ENCODE assay signal across 8 cellular contexts in the genomic region with DNA sequence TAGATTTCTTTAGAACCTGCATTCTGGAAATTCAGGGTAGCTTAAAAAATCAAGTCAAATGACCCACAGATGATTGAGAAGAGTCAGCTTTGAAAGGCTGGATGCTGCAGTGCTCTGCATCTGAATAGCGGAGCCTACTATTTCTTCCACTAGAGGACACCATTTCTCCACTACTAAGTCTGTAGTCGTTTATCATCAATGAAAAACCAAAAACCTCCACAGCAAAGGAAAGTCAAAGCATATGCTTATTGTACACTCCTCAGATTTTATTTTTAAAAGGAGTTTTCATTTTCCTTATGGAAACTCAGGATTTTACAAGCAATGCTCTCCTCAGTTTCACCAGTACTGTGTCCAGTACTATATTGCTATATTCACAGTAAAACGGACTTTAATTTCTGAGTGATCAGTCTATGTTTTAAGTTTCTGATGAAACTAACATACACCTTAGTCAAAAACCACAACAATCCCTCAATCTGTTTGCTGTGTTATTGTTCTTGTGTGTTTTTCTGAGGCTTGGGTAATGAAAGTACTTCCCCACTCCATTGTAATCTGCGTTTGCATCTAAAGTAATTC. TPM values are rescaled to one million over a fixed set of nuclear protein-coding genes. Genes with fewer than 3 reads are reported as not detected.
DNase-seq lines count a peak whose midpoint lies in the region; ATAC-seq and TF ChIP-seq lines count a peak whose summit lies in the region.

No MANE protein-coding gene starts in this region.

- no peaks in the 10 kb centered on the region for H4K20me1 ChIP-seq in hepatocyte (ENCODE audit: insufficient read depth, poor library complexity, severe bottlenecking)

- intact Hi-C loops in ascending aorta (cut with DNase I), result loop anchor here (2.0 to 5.0 kb wide), 5 partner anchors 129 to 559 kb away; a partner anchor contains a TSS

- H3K9me3 ChIP-seq in ascending aorta (no peaks in the 10 kb centered on the region), hepatocyte (ENCODE audit: low read depth) (no peaks in the 10 kb centered on the region)

- H3K4me1 ChIP-seq in ascending aorta (peaks cover 9 to 36% of the 10 kb centered on the region in 2 donors), hepatocyte (ENCODE audit: insufficient read depth) (no peaks in the 10 kb centered on the region)

- ATAC-seq in HG03103 (IDR thresholded peaks at IDR 0.05; ENCODE audit: low read depth, unreplicated experiment), result peak; percentile 43
- peak; percentile 53 for ATAC-seq in stimulated activated naive CD8-positive, alpha-beta T cell treated with anti-CD3 and anti-CD28 coated beads, Interleukin-15, Interleukin-2, amounts not matched to agents 100 U/mL and 50 U/mL, for 24 hours

- peak; percentile 75 for DNase-seq in DMS114 treated with DMSO at 0.1 percent for 48 hours (lab: John Stamatoyannopoulos, UW; ENCODE audit: unreplicated experiment)
- peak; percentile 27 for DNase-seq in GM19240 (ENCODE audit: insufficient read length, low spot score)
- peak; percentile 10 for DNase-seq in NCI-H2171 (lab: John Stamatoyannopoulos, UW)
- no peak for DNase-seq in ascending aorta (ENCODE audit: low spot score in 2 of 2)
- DNase-seq in hepatocyte (ENCODE audit: low spot score), result peak; percentile 69
- DNase-seq in stimulated activated naive CD8-positive, alpha-beta T cell treated with anti-CD3 and anti-CD28 coated beads, Interleukin-15, Interleukin-2, amounts not matched to agents 100 U/mL and 50 U/mL, for 24 hours, result no peak
- no peak for DNase-seq in activated CD4-positive, alpha-beta T cell treated with anti-CD3 and anti-CD28 coated beads, Interleukin-2, amount 50 U/mL, for 1 hour

- no peaks in the 10 kb centered on the region for H3K79me2 ChIP-seq in hepatocyte

- H3K27ac ChIP-seq in ascending aorta (peak overlapping the region in 1 of 2 donors; percentile 97), hepatocyte (no peak overlapping the region)

- no peak overlapping the region for H2AFZ ChIP-seq in hepatocyte

- no peak overlapping the region for H3K4me2 ChIP-seq in hepatocyte

- TF ChIP-seq CTCF in ascending aorta (IDR thresholded peaks at IDR 0.05) (peak; percentile 70 to 80 (median 71)), hepatocyte (IDR thresholded peaks at IDR 0.05; ENCODE audit: poor library complexity) (peak; percentile 92)

- 48% methylated on average over 4 of the region's 4 CpGs for WGBS in hepatocyte (ENCODE audit: low lambda C conversion rate, missing lambda C conversion rate)

- peaks cover 0 to 19% of the 10 kb centered on the region in 2 donors for H3K36me3 ChIP-seq in ascending aorta
- no peaks in the 10 kb centered on the region for H3K36me3 ChIP-seq in hepatocyte (replicated peaks; ENCODE audit: insufficient read depth, low read depth)

- H3K4me3 ChIP-seq in ascending aorta (no peak overlapping the region), hepatocyte (no peak overlapping the region)

- H3K27me3 ChIP-seq in ascending aorta (no peaks in the 10 kb centered on the region), hepatocyte (no peaks in the 10 kb centered on the region)

- H3K9me2 ChIP-seq in hepatocyte (replicated peaks; ENCODE audit: insufficient read depth), result no peaks in the 10 kb centered on the region

RNA-seq across cellular contexts. Expression of a gene that starts 50.5 kb away (rescaled TPM):
- total RNA-seq in ascending aorta (0.53 TPM), hepatocyte (11.5 and 16.9 TPM in 2 replicates)
- 6.7 and 7.0 TPM in 2 replicates for polyA plus RNA-seq in hepatocyte

Comparison
In these comparisons a context has a peak if more than half of its experiments do, and no peak if none do; other contexts are left out.
1. DNase-seq: peak in DMS114 treated with DMSO at 0.1 percent for 48 hours (single experiment), GM19240 (single experiment), NCI-H2171 (single experiment) and hepatocyte (single experiment); none in ascending aorta (0 of 2), stimulated activated naive CD8-positive, alpha-beta T cell treated with anti-CD3 and anti-CD28 coated beads, Interleukin-15, Interleukin-2, amounts not matched to agents 100 U/mL and 50 U/mL, for 24 hours (single experiment) and activated CD4-positive, alpha-beta T cell treated with anti-CD3 and anti-CD28 coated beads, Interleukin-2, amount 50 U/mL, for 1 hour (single experiment).